In the genomic region with DNA sequence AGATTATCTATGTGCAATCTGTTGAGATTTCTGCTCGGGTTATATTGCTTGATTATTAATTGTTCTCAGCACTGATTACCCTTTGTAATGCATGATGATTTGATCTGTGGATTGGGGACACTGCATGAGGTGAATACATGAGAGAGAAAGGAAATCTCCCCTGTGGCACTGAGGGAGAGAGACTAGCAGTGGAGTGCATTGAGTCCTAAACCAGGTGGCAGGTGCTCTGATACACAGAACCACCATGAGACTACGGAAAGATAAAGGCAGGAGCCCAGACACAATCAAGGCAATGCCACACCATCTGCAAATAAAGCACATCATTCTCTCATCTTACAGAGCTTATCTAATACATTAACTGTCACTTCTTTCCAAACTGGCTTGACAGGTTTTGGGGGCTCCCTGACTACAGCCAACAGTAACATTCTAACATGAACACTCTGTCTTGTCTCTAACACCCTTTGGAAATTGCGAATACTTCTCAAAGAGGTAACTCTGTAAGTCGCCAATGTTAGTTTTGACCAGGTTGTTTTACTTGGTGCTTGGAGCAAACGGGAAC, we compare ENCODE assay signal across 21 cellular contexts. TPM values are rescaled to one million over a fixed set of nuclear protein-coding genes. Genes with fewer than 3 reads are reported as not detected.
DNase-seq lines count a peak whose midpoint lies in the region.
"Had no signal": no experiment of that assay in that cellular context is flagged by ENCODE, and none has a peak within 500 bp of the region (broad histone marks: within the 10 kb centered on the region; RNA-seq: fewer than 3 reads in every experiment).

No MANE protein-coding gene starts in this region.

- H3K9ac ChIP-seq in mesendoderm (ENCODE audit: low read length) = no peak overlapping the region

- no peak overlapping the region for H3K4ac ChIP-seq in mesendoderm (ENCODE audit: low read depth, low read length)

- H4K8ac ChIP-seq in mesendoderm (ENCODE audit: low read depth, low read length) = no peak overlapping the region

- no peak overlapping the region for H3K18ac ChIP-seq in mesendoderm (ENCODE audit: low read length)

- no CpG with 5 or more reads among the region's 5 CpGs for WGBS in mesendoderm (ENCODE audit: extremely low coverage, insufficient coverage, low lambda C conversion rate)

- DNase-seq in COR-L47 (lab: John Stamatoyannopoulos, UW) = peak; percentile 28
- DNase-seq in LoVo (ENCODE audit: low spot score) = peak; percentile 87
- peak; percentile 84 to 93 for DNase-seq in NCI-H526 (lab: John Stamatoyannopoulos, UW)
- peak; percentile 22 for DNase-seq in mesendoderm
- DNase-seq in SKM-1 (lab: John Stamatoyannopoulos, UW; ENCODE audit: unreplicated experiment) = no peak
- no peak for DNase-seq in UCSD-AML1 (lab: John Stamatoyannopoulos, UW; ENCODE audit: unreplicated experiment)
- no peak for DNase-seq in NCI-H1048 (lab: John Stamatoyannopoulos, UW)
- no peak for DNase-seq in effector CD4-positive, alpha-beta T cell
- DNase-seq: ACHN; activated CD4-positive, alpha-beta T cell treated with anti-CD3 and anti-CD28 coated beads for 4 hours; activated naive CD8-positive, alpha-beta T cell treated with anti-CD3 and anti-CD28 coated beads, Interleukin-2, amount 10 ng/mL, durations not matched to agents 7 days and 5 days; DND-41; effector CD8-positive, alpha-beta T cell; naive B cell; NCI-H187; Right ventricle myocardium superior; stimulated activated CD4-positive, alpha-beta T cell treated with anti-CD3 and anti-CD28 coated beads, Interleukin-15, amount 100 ng/mL, for 24 hours; substantia nigra; uterus had no signal

- no peak overlapping the region for H2BK120ac ChIP-seq in mesendoderm (ENCODE audit: low read depth, low read length)

- H3K79me2 ChIP-seq in mesendoderm (ENCODE audit: control insufficient read depth, insufficient read depth, low read length) = no peaks in the 10 kb centered on the region

- H4K5ac ChIP-seq in mesendoderm (ENCODE audit: low read length) = no peak overlapping the region

- no peak overlapping the region for H2BK5ac ChIP-seq in mesendoderm (ENCODE audit: low read length)

- no peaks in the 10 kb centered on the region for H3K36me3 ChIP-seq in mesendoderm (ENCODE audit: control insufficient read depth, insufficient read depth, low read length)
- H3K36me3 ChIP-seq: right lobe of liver, uterus had no signal

- H3K56ac ChIP-seq in mesendoderm (ENCODE audit: low read length) = no peak overlapping the region

- H2BK15ac ChIP-seq in mesendoderm (replicated peaks; ENCODE audit: low read depth) = no peak overlapping the region

- no peaks in the 10 kb centered on the region for H3K79me1 ChIP-seq in mesendoderm (ENCODE audit: low read length)

- no peak overlapping the region for H3K4me3 ChIP-seq in mesendoderm (ENCODE audit: low read length)
- H3K4me3 ChIP-seq: right lobe of liver, uterus had no signal

- no peak overlapping the region for H3K23ac ChIP-seq in mesendoderm (ENCODE audit: low read length)

- no peak overlapping the region for H3K4me2 ChIP-seq in mesendoderm (ENCODE audit: low read length)

- no peak overlapping the region for H2AK5ac ChIP-seq in mesendoderm (ENCODE audit: low read length)

- no peak overlapping the region for H3K27ac ChIP-seq in mesendoderm (ENCODE audit: low read depth, low read length)
- H3K27ac ChIP-seq: C4-2B, right lobe of liver, uterus had no signal

- H3K4me1 ChIP-seq in mesendoderm (ENCODE audit: control insufficient read depth, low read depth, low read length) = peaks cover 1% of the 10 kb centered on the region
- H3K4me1 ChIP-seq: right lobe of liver, uterus had no signal

- no peaks in the 10 kb centered on the region for H3K27me3 ChIP-seq in mesendoderm (ENCODE audit: insufficient read depth, low read length, poor library complexity)
- H3K27me3 ChIP-seq: right lobe of liver, uterus had no signal

RNA-seq across cellular contexts. Expression of a gene that starts 37.6 kb away (rescaled TPM):
- polyA plus RNA-seq in mesendoderm (2013, experiment 1 of 2) = not detected
- polyA plus RNA-seq in mesendoderm (2013, experiment 2 of 2) = not detected

Comparison
In these comparisons a context has a peak if more than half of its experiments do, and no peak if none do; other contexts are left out.
1. DNase-seq: peak in COR-L47 (single experiment), LoVo (single experiment), NCI-H526 (2 of 2) and mesendoderm (single experiment); none in SKM-1 (single experiment), UCSD-AML1 (single experiment), NCI-H1048 (single experiment) and effector CD4-positive, alpha-beta T cell (single experiment).